ENCODE assay signal across 26 cellular contexts in genomic region chr6:13262302-13263006, GRCh38.
DNase-seq lines count a peak whose midpoint lies in the region; ATAC-seq, FAIRE-seq and TF ChIP-seq lines count a peak whose summit lies in the region.
"Had no signal": no experiment of that assay in that cellular context is flagged by ENCODE, and none has a peak within 500 bp of the region (broad histone marks: within the 10 kb centered on the region; RNA-seq: fewer than 3 reads in every experiment).

No MANE protein-coding gene starts in this region.

- H3K4me1 ChIP-seq in DOHH2 (ENCODE audit: control insufficient read depth, low read length): peaks cover 74% of the 10 kb centered on the region
- 0 out of 2 replicates have a peak, but pooled peaks cover under 1% of the 10 kb centered on the region for H3K4me1 ChIP-seq in HEK293 (ENCODE audit: control insufficient read depth, insufficient read depth, low read length)
- H3K4me1 ChIP-seq in GM12878 (ENCODE audit: control insufficient read depth, insufficient read depth, low read length): peaks cover 59% of the 10 kb centered on the region
- H3K4me1 ChIP-seq in suprapubic skin: no peaks in the 10 kb centered on the region
- no peaks in the 10 kb centered on the region for H3K4me1 ChIP-seq in PC-3 (ENCODE audit: insufficient read depth, low read length)
- H3K4me1 ChIP-seq: foreskin keratinocyte, right atrium auricular region, SJSA1, thyroid gland had no signal

- DNase-seq in GM12878 (ENCODE audit: low read depth, low spot score): no peak
- peak; percentile 67 for DNase-seq in renal cortical epithelial cell (ENCODE audit: low read depth)
- DNase-seq in suprapubic skin (ENCODE audit: low spot score in 2 of 2): no peak
- DNase-seq in PC-3: no peak
- DNase-seq in NCI-H1436 treated with DMSO at 0.1 percent for 48 hours (lab: John Stamatoyannopoulos, UW): no peak
- DNase-seq: activated CD8-positive, alpha-beta T cell treated with anti-CD3 and anti-CD28 coated beads for 36 hours; activated naive CD4-positive, alpha-beta T cell treated with anti-CD3 and anti-CD28 coated beads for 36 hours; activated T-cell treated with anti-CD3 and anti-CD28 coated beads, Interleukin-2, amount 50 U/mL, for 1 hour; amygdala; CD8-positive, alpha-beta memory T cell; dorsolateral prefrontal cortex; foreskin keratinocyte; H7; naive thymus-derived CD4-positive, alpha-beta T cell; NCI-H146; NCI-H2171 treated with DMSO at 0.1 percent for 48 hours; NCI-H69; stimulated activated CD4-positive, alpha-beta T cell treated with anti-CD3 and anti-CD28 coated beads, Interleukin-15, amount 100 ng/mL, for 24 hours; thyroid gland had no signal

- H3K27ac ChIP-seq in DOHH2 (ENCODE audit: low read depth, low read length) (peak overlapping the region; percentile 92), HEK293 (ENCODE audit: extremely low read depth, low read depth, low read length) (no peak overlapping the region), GM12878 (ENCODE audit: control insufficient read depth, insufficient read depth) (peak overlapping the region; percentile 50), suprapubic skin (no peak overlapping the region), PC-3 (ENCODE audit: low read length) (no peak overlapping the region)
- H3K27ac ChIP-seq: cardiac muscle cell, foreskin keratinocyte, right atrium auricular region, SJSA1, thyroid gland had no signal

- no peak for ATAC-seq in GM12878
- no peak for ATAC-seq in PC-3
- ATAC-seq: activated CD8-positive, alpha-beta T cell treated with anti-CD3 and anti-CD28 coated beads for 36 hours; foreskin keratinocyte; WTC11 had no signal

- no peak for FAIRE-seq in GM12878 (lab: Jason Lieb, UNC)
- FAIRE-seq: keratinocyte had no signal

- no peaks in the 10 kb centered on the region for H3K27me3 ChIP-seq in DOHH2 (ENCODE audit: control insufficient read depth, low read length)
- H3K27me3 ChIP-seq in GM12878 (replicated peaks in 1 of 2; ENCODE audit: control insufficient read depth in 2 of 2, insufficient read depth in 2 of 2, low read length in 1 of 2): no peaks in the 10 kb centered on the region
- H3K27me3 ChIP-seq in suprapubic skin: no peaks in the 10 kb centered on the region
- peaks cover 43% of the 10 kb centered on the region for H3K27me3 ChIP-seq in PC-3 (ENCODE audit: low read length)
- H3K27me3 ChIP-seq: cardiac muscle cell, dorsolateral prefrontal cortex, right atrium auricular region, SJSA1, thyroid gland had no signal

- CTCF ChIA-PET in HEK293 (lab: Yijun Ruan, JAX) (no interaction called here), GM12878 (lab: Yijun Ruan, JAX) (interaction anchor here (1.2 to 2.9 kb wide), 6 partner anchors 10 to 33 kb away, joined by 3 to 14 read pairs (median 6); no protein-coding TSS in a partner anchor), PC-3 (lab: Charles Lee) (no interaction called here)

- H3K9ac ChIP-seq in GM12878 (ENCODE audit: control insufficient read depth, insufficient read depth, low read length) (peak overlapping the region; percentile 38; the same call in 1 of the 2 replicates), PC-3 (ENCODE audit: low read length) (no peak overlapping the region)

- RAD21 ChIA-PET in GM12878 (lab: Charles Lee; ENCODE audit: unreplicated experiment): interaction anchor here (0.7 to 5.0 kb wide), 6 partner anchors 10 to 166 kb away, joined by 3 to 116 read pairs (median 4); no protein-coding TSS in a partner anchor

- intact Hi-C loops in GM12878 (cut with micrococcal nuclease; ENCODE audit: unreplicated experiment): loop anchor here (1.0 kb wide), 1 partner anchor 10 kb away; no protein-coding TSS in a partner anchor
- intact Hi-C loops in PC-3 (cut with micrococcal nuclease): no loop called here

- no peak for TF ChIP-seq RAD21 in GM12878 (IDR thresholded peaks at IDR 0.05; ENCODE audit: insufficient read depth, low read depth, low read length)

- H3K79me2 ChIP-seq in DOHH2 (ENCODE audit: control insufficient read depth, low read length): no peaks in the 10 kb centered on the region
- H3K79me2 ChIP-seq in GM12878 (ENCODE audit: control insufficient read depth, insufficient read depth, low read length): no peaks in the 10 kb centered on the region
- H3K79me2 ChIP-seq in PC-3 (ENCODE audit: low read length): no peaks in the 10 kb centered on the region

- H3K4me2 ChIP-seq in DOHH2 (ENCODE audit: low read length) (peak overlapping the region; percentile 81), GM12878 (ENCODE audit: control insufficient read depth, insufficient read depth) (peak overlapping the region; percentile 96), PC-3 (ENCODE audit: low read length) (no peak overlapping the region)

- SMC1A ChIA-PET in GM12878 (lab: Charles Lee; ENCODE audit: uncharacterized antibody, unreplicated experiment): interaction anchor here (0.6 to 2.3 kb wide), 4 partner anchors 15 to 45 kb away, joined by 3 to 9 read pairs (median 4); no protein-coding TSS in a partner anchor

- TF ChIP-seq POLR2A in GM12878 (IDR thresholded peaks at IDR 0.05; ENCODE audit: low read depth, low read length) (no peak), suprapubic skin (IDR thresholded peaks at IDR 0.05) (no peak)

- TF ChIP-seq EP300 in GM12878 (IDR thresholded peaks at IDR 0.05; ENCODE audit: borderline replicate concordance in 1 of 2, control insufficient read depth in 1 of 2, low read depth in 2 of 2, low read length in 2 of 2) (no peak), suprapubic skin (IDR thresholded peaks at IDR 0.05) (no peak)

- H3K36me3 ChIP-seq in DOHH2 (ENCODE audit: control insufficient read depth, low read length) (no peaks in the 10 kb centered on the region), HEK293 (ENCODE audit: control insufficient read depth in 2 of 2, insufficient read depth in 1 of 2, low read length in 2 of 2) (no peaks in the 10 kb centered on the region), GM12878 (ENCODE audit: control insufficient read depth in 2 of 2, insufficient read depth in 2 of 2, low read length in 1 of 2) (no peaks in the 10 kb centered on the region), suprapubic skin (no peaks in the 10 kb centered on the region), PC-3 (ENCODE audit: low read depth, low read length) (no peaks in the 10 kb centered on the region)
- H3K36me3 ChIP-seq: cardiac muscle cell, right atrium auricular region, SJSA1, thyroid gland had no signal

- in situ Hi-C loops in GM12878 (cut with MboI): no loop called here

- H4K20me1 ChIP-seq in DOHH2 (ENCODE audit: control insufficient read depth, insufficient read depth, low read depth, low read length) (no peaks in the 10 kb centered on the region), GM12878 (ENCODE audit: control insufficient read depth, insufficient read depth) (no peaks in the 10 kb centered on the region), PC-3 (ENCODE audit: low read length) (no peaks in the 10 kb centered on the region)

- POLR2A ChIA-PET in HEK293 (lab: Yijun Ruan, JAX) (no interaction called here), GM12878 (lab: Charles Lee) (interaction anchor here (1.1 to 2.1 kb wide), 3 partner anchors 10 to 16 kb away, joined by 3 to 16 read pairs (median 4); no protein-coding TSS in a partner anchor), PC-3 (lab: Charles Lee; ENCODE audit: unreplicated experiment) (no interaction called here)

- peaks cover 15% of the 10 kb centered on the region for H3F3A ChIP-seq in DOHH2 (ENCODE audit: control insufficient read depth, insufficient read depth)
- H3F3A ChIP-seq in PC-3 (ENCODE audit: low read length, unreplicated experiment): no peaks in the 10 kb centered on the region

- H3K4me3 ChIP-seq in DOHH2 (ENCODE audit: low read length): peak overlapping the region; percentile 57
- H3K4me3 ChIP-seq in HEK293 (ENCODE audit: low read depth, low read length): no peak overlapping the region
- H3K4me3 ChIP-seq in GM12878: peak overlapping the region; percentile 52; the same call in 1 of the 2 replicates
- no peak overlapping the region for H3K4me3 ChIP-seq in suprapubic skin
- no peak overlapping the region for H3K4me3 ChIP-seq in PC-3 (ENCODE audit: low read length)
- H3K4me3 ChIP-seq: cardiac muscle cell, dorsolateral prefrontal cortex, right atrium auricular region, SJSA1, thyroid gland had no signal

- H2AFZ ChIP-seq in GM12878 (ENCODE audit: control insufficient read depth, low read depth, low read length): no peak overlapping the region; the same call in 1 of the 2 replicates
- H2AFZ ChIP-seq in PC-3 (ENCODE audit: low read length): no peak overlapping the region

- H3K9me3 ChIP-seq in DOHH2 (ENCODE audit: control insufficient read depth, insufficient read depth, low read length) (no peaks in the 10 kb centered on the region), HEK293 (ENCODE audit: control insufficient read depth, insufficient read depth, low read depth, low read length) (no peaks in the 10 kb centered on the region), GM12878 (replicated peaks; ENCODE audit: control insufficient read depth, insufficient read depth, low read length) (no peaks in the 10 kb centered on the region; the same call in 2 of the 3 replicates), suprapubic skin (no peaks in the 10 kb centered on the region), PC-3 (ENCODE audit: low read length) (no peaks in the 10 kb centered on the region)
- H3K9me3 ChIP-seq: right atrium auricular region, thyroid gland had no signal

- TF ChIP-seq CTCF in DOHH2 (IDR thresholded peaks at IDR 0.05; ENCODE audit: low read depth, low read length, poor library complexity, severe bottlenecking) (no peak), HEK293 (tag by site-specific recombination; IDR thresholded peaks at IDR 0.05) (no peak), GM12878 (IDR thresholded peaks at IDR 0.05 in 2 of 3, conservative IDR thresholded peaks at IDR 0.05 in 1 of 3; ENCODE audit: control insufficient read depth in 2 of 3, extremely low read depth in 1 of 3, insufficient read depth in 1 of 3, low read depth in 3 of 3, low read length in 3 of 3) (no peak), suprapubic skin (IDR thresholded peaks at IDR 0.05) (no peak), PC-3 (conservative IDR thresholded peaks at IDR 0.05; ENCODE audit: low read depth, low read length) (no peak)

- H3K9me2 ChIP-seq in DOHH2 (replicated peaks; ENCODE audit: control insufficient read depth, low read length) (no peaks in the 10 kb centered on the region), PC-3 (replicated peaks; ENCODE audit: low read length) (no peaks in the 10 kb centered on the region)

- BruUV-seq in GM12878 (replicated peaks; lab: Mats Ljungman, UMichigan) (no TSS peak), PC-3 (replicated peaks; lab: Mats Ljungman, UMichigan) (no TSS peak)

TF ChIP-seq in HEK293, 187 proteins besides CTCF, POLR2A, EP300 and RAD21 (continues in another document):
- no peak for TF ChIP-seq ZNF132 (tag by site-specific recombination; IDR thresholded peaks at IDR 0.05; ENCODE audit: borderline replicate concordance)

TF ChIP-seq in GM12878, 131 proteins besides CTCF, POLR2A, EP300 and RAD21 (continues in another document):
- TF ChIP-seq SMARCA5 (IDR thresholded peaks at IDR 0.05): 0 out of 2 replicates have a peak, but pooled peaks have one; percentile 10
- TF ChIP-seq RELA (IDR thresholded peaks at IDR 0.05; ENCODE audit: borderline replicate concordance, partially characterized antibody): no peak
- TF ChIP-seq TBL1XR1 (IDR thresholded peaks at IDR 0.05; ENCODE audit: low read depth, low read length): no peak
- peak; percentile 56 for TF ChIP-seq SPI1 (IDR thresholded peaks at IDR 0.05; ENCODE audit: borderline replicate concordance, insufficient read depth, low read depth, low read length)

Comparison
In these comparisons a context has a peak if more than half of its experiments do, and no peak if none do; other contexts are left out.
1. H3K27ac ChIP-seq: peak in DOHH2 (single experiment) and GM12878 (single experiment); none in HEK293 (single experiment), suprapubic skin (single experiment) and PC-3 (single experiment).
2. H3K4me3 ChIP-seq: peak in DOHH2 (single experiment) and GM12878 (single experiment); none in HEK293 (single experiment), suprapubic skin (single experiment) and PC-3 (single experiment).